Comparison of ENCODE assay signal across 9 cellular contexts in genomic region chr7:80941206-80941758, GRCh38. TPM values are rescaled to one million over a fixed set of nuclear protein-coding genes. Genes with fewer than 3 reads are reported as not detected.
DNase-seq lines count a peak whose midpoint lies in the region; ATAC-seq and TF ChIP-seq lines count a peak whose summit lies in the region.
"Had no signal": no experiment of that assay in that cellular context is flagged by ENCODE, and none has a peak within 500 bp of the region (broad histone marks: within the 10 kb centered on the region; RNA-seq: fewer than 3 reads in every experiment).

No MANE protein-coding gene starts in this region.

- TF ChIP-seq CTCF in ascending aorta (IDR thresholded peaks at IDR 0.05) = no peak

- no peaks in the 10 kb centered on the region for H3K27me3 ChIP-seq in ascending aorta

- peak; percentile 50 for DNase-seq in DMS114 treated with DMSO at 0.1 percent for 48 hours (lab: John Stamatoyannopoulos, UW; ENCODE audit: unreplicated experiment)
- peak; percentile 32 for DNase-seq in RKO (ENCODE audit: low spot score)
- DNase-seq in fibroblast of the conjunctiva (ENCODE audit: low read depth) = peak; percentile 71
- peak; percentile 95 for DNase-seq in renal cortical epithelial cell (ENCODE audit: low read depth)
- DNase-seq in stimulated activated CD4-positive, alpha-beta T cell treated with anti-CD3 and anti-CD28 coated beads, Interleukin-15, amount 100 ng/mL, for 24 hours = no peak
- no peak for DNase-seq in ascending aorta (ENCODE audit: low spot score in 2 of 2)
- no peak for DNase-seq in activated CD4-positive, CD25-positive, alpha-beta regulatory T cell treated with anti-CD3 and anti-CD28 coated beads, Interleukin-2, amount 50 U/mL, for 72 hours
- DNase-seq: activated CD4-positive, alpha-beta memory T cell treated with anti-CD3 and anti-CD28 coated beads, Interleukin-2, amount 10 ng/mL, durations not matched to agents 7 days and 5 days had no signal

- intact Hi-C loops in ascending aorta (cut with DNase I) = loop anchor here (2.0 to 5.0 kb wide), 2 partner anchors 22 to 219 kb away; partner anchors contain the start of gene SEMA3C

- H3K4me3 ChIP-seq in ascending aorta = no peak overlapping the region

- peaks cover 0 to 9% of the 10 kb centered on the region in 2 donors for H3K9me3 ChIP-seq in ascending aorta

- H3K27ac ChIP-seq in ascending aorta = peak overlapping the region in 1 of 2 donors; percentile 23

- ATAC-seq in GM21528 (IDR thresholded peaks at IDR 0.05; ENCODE audit: low FRiP score, unreplicated experiment) = no peak

- peaks cover 0 to 3% of the 10 kb centered on the region in 2 donors for H3K4me1 ChIP-seq in ascending aorta

- no peaks in the 10 kb centered on the region for H3K36me3 ChIP-seq in ascending aorta

RNA-seq across cellular contexts. Expression of gene SEMA3C, which starts 22.4 kb away (rescaled TPM):
- total RNA-seq in renal cortical epithelial cell = 173 and 349 TPM in 2 replicates
- total RNA-seq in ascending aorta = 16.6 TPM
- total RNA-seq: activated CD4-positive, alpha-beta memory T cell treated with anti-CD3 and anti-CD28 coated beads, Interleukin-2, amount 10 ng/mL, durations not matched to agents 7 days and 5 days had no signal

Comparison
In these comparisons a context has a peak if more than half of its experiments do, and no peak if none do; other contexts are left out.
1. DNase-seq: peak in DMS114 treated with DMSO at 0.1 percent for 48 hours (single experiment), RKO (single experiment), fibroblast of the conjunctiva (single experiment) and renal cortical epithelial cell (single experiment); none in stimulated activated CD4-positive, alpha-beta T cell treated with anti-CD3 and anti-CD28 coated beads, Interleukin-15, amount 100 ng/mL, for 24 hours (single experiment), ascending aorta (0 of 2) and activated CD4-positive, CD25-positive, alpha-beta regulatory T cell treated with anti-CD3 and anti-CD28 coated beads, Interleukin-2, amount 50 U/mL, for 72 hours (single experiment).